ENCODE assay signal across 1 cellular context in the genomic region with DNA sequence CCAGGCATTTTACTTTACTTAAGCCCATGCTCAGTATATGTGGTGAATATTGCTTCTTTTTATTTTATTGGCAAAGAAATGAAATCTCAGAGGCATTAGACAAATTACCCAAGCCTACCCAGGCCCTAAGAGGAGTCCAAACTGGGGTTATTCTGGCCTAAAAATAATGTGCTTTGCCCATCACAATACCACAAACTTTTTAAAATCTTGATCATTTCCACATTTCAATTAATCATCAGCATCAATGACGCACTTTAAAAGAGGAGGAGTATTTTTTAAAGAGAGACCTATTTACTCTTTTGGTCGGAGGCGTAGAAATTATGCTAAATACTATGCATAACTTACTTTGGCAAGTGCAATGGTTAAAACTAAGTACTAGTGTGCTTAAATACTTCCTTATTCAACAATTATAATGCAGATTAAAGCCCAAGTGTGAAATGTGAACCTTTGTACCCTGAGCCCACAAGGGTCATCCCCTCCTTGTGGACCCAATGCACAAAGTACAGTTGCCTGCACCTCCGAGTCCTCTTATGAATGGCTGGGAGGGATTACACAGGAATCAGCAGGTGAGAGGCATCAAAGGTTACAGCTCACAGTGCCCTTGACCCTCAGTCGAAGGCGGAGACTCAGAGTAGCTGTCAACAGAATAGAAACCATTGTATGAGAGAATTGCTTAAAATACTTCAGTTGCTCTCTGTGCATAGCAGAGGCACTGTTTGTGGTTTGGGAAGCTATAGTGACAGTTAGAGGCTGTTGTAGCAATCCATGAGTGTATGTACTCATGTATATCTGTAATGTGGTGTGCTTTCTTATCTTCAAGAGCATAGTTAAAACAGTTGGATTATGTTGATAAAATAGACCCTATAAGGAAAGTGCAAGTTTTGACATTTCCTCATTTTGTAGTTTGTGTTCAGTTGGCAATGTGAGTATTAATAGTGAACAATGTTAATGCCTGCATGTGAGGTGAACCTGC.
A peak's percentile ranks its signal among the peaks of the same experiment; 100 is the strongest.
TF ChIP-seq lines count a peak whose summit lies in the region.

No MANE protein-coding gene starts in this region.

TF ChIP-seq in GM12878, 131 proteins besides CTCF, POLR2A, EP300 and RAD21 (continued from another document and continues in another):
- TF ChIP-seq, protein P1, sequence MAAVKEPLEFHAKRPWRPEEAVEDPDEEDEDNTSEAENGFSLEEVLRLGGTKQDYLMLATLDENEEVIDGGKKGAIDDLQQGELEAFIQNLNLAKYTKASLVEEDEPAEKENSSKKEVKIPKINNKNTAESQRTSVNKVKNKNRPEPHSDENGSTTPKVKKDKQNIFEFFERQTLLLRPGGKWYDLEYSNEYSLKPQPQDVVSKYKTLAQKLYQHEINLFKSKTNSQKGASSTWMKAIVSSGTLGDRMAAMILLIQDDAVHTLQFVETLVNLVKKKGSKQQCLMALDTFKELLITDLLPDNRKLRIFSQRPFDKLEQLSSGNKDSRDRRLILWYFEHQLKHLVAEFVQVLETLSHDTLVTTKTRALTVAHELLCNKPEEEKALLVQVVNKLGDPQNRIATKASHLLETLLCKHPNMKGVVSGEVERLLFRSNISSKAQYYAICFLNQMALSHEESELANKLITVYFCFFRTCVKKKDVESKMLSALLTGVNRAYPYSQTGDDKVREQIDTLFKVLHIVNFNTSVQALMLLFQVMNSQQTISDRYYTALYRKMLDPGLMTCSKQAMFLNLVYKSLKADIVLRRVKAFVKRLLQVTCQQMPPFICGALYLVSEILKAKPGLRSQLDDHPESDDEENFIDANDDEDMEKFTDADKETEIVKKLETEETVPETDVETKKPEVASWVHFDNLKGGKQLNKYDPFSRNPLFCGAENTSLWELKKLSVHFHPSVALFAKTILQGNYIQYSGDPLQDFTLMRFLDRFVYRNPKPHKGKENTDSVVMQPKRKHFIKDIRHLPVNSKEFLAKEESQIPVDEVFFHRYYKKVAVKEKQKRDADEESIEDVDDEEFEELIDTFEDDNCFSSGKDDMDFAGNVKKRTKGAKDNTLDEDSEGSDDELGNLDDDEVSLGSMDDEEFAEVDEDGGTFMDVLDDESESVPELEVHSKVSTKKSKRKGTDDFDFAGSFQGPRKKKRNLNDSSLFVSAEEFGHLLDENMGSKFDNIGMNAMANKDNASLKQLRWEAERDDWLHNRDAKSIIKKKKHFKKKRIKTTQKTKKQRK (IDR thresholded peaks at IDR 0.05; ENCODE audit: low read depth, low read length) = no peak
- TF ChIP-seq WRNIP1 (IDR thresholded peaks at IDR 0.05; ENCODE audit: borderline replicate concordance, low read depth, low read length) (no peak), NFYA (IDR thresholded peaks at IDR 0.05; ENCODE audit: borderline replicate concordance, low read depth, low read length) (no peak), TBL1XR1 (IDR thresholded peaks at IDR 0.05; ENCODE audit: low read depth, low read length) (0 out of 2 replicates have a peak, but pooled peaks have one; percentile 43), SIX5 (IDR thresholded peaks at IDR 0.05; ENCODE audit: low read depth, low read length, severe bottlenecking) (no peak), JUND (IDR thresholded peaks at IDR 0.05; ENCODE audit: low read depth, low read length) (no peak), KAT2A (conservative IDR thresholded peaks at IDR 0.05; ENCODE audit: control insufficient read depth, low read depth, low read length) (no peak), JUNB (IDR thresholded peaks at IDR 0.05) (peak; percentile 59; the same call in 1 of the 2 replicates), STAT1 (conservative IDR thresholded peaks at IDR 0.05) (no peak), GATAD2B (conservative IDR thresholded peaks at IDR 0.05; ENCODE audit: low read depth) (no peak; the same call in 1 of the 2 replicates), TAF1 (IDR thresholded peaks at IDR 0.05; ENCODE audit: borderline replicate concordance, low read depth, low read length) (peak; percentile 77; the same call in 1 of the 2 replicates), LARP7 (IDR thresholded peaks at IDR 0.05) (no peak), YY1 (IDR thresholded peaks at IDR 0.05; ENCODE audit: low read depth, low read length) (no peak), PKNOX1 (IDR thresholded peaks at IDR 0.05) (peak; percentile 64), IKZF1 (conservative IDR thresholded peaks at IDR 0.05) (peak; percentile 89), MYB (IDR thresholded peaks at IDR 0.05; ENCODE audit: borderline replicate concordance, low read depth, low read length) (peak; percentile 50; the same call in 1 of the 2 replicates), CBFB (IDR thresholded peaks at IDR 0.05; ENCODE audit: low read depth) (peak; percentile 89; the same call in 1 of the 2 replicates), ZNF687 (IDR thresholded peaks at IDR 0.05) (peak; percentile 41; the same call in 1 of the 2 replicates), ZSCAN29 (IDR thresholded peaks at IDR 0.05) (no peak), EED (IDR thresholded peaks at IDR 0.05; ENCODE audit: low read depth) (peak; percentile 92), SREBF1 (IDR thresholded peaks at IDR 0.05; ENCODE audit: low read length) (no peak), POLR2AphosphoS5 (IDR thresholded peaks at IDR 0.05; ENCODE audit: low read length) (peak; percentile 81), RFX5 (IDR thresholded peaks at IDR 0.05; ENCODE audit: low read depth, low read length) (no peak), SUZ12 (IDR thresholded peaks at IDR 0.05; ENCODE audit: unreplicated experiment) (no peak), IKZF2 (IDR thresholded peaks at IDR 0.05) (peak; percentile 89 to 92), CBX3 (IDR thresholded peaks at IDR 0.05; ENCODE audit: borderline replicate concordance, low read depth) (no peak), FOS (IDR thresholded peaks at IDR 0.05; ENCODE audit: borderline replicate concordance, extremely low read depth, insufficient read length) (no peak), CBX5 (IDR thresholded peaks at IDR 0.05; ENCODE audit: low read depth) (peak; percentile 64), NR2C2 (IDR thresholded peaks at IDR 0.05; ENCODE audit: borderline replicate concordance, control insufficient read depth, insufficient read length, low read depth) (no peak), ZNF622 (IDR thresholded peaks at IDR 0.05) (no peak), BRCA1 (IDR thresholded peaks at IDR 0.05; ENCODE audit: low read depth, low read length) (no peak), ATF7 (IDR thresholded peaks at IDR 0.05; ENCODE audit: low read depth) (peak; percentile 79), ZNF384 (IDR thresholded peaks at IDR 0.05; ENCODE audit: borderline replicate concordance, low read depth, low read length) (no peak), IRF4 (IDR thresholded peaks at IDR 0.05; ENCODE audit: low read depth, low read length) (0 out of 2 replicates have a peak, but pooled peaks have one; percentile 11), NFXL1 (IDR thresholded peaks at IDR 0.05; ENCODE audit: borderline replicate concordance) (no peak), SP1 (IDR thresholded peaks at IDR 0.05; ENCODE audit: low read depth, low read length) (peak; percentile 51), SRF (IDR thresholded peaks at IDR 0.05; ENCODE audit: low read depth in 2 of 2, low read length in 2 of 2) (no peak), BCL11A (IDR thresholded peaks at IDR 0.05; ENCODE audit: low read depth, low read length) (peak; percentile 58; the same call in 1 of the 2 replicates), HDGF (IDR thresholded peaks at IDR 0.05) (no peak), POLR2AphosphoS2 (IDR thresholded peaks at IDR 0.05; ENCODE audit: low read depth, low read length) (no peak), MXI1 (IDR thresholded peaks at IDR 0.05; ENCODE audit: low read depth, low read length) (peak; percentile 57; the same call in 1 of the 2 replicates), SMAD5 (IDR thresholded peaks at IDR 0.05; ENCODE audit: low read depth) (peak; percentile 67; the same call in 1 of the 2 replicates), CHD4 (IDR thresholded peaks at IDR 0.05) (no peak), MEF2A (IDR thresholded peaks at IDR 0.05; ENCODE audit: insufficient read depth, low read depth, low read length) (peak; percentile 93)
- TF ChIP-seq, protein P2, sequence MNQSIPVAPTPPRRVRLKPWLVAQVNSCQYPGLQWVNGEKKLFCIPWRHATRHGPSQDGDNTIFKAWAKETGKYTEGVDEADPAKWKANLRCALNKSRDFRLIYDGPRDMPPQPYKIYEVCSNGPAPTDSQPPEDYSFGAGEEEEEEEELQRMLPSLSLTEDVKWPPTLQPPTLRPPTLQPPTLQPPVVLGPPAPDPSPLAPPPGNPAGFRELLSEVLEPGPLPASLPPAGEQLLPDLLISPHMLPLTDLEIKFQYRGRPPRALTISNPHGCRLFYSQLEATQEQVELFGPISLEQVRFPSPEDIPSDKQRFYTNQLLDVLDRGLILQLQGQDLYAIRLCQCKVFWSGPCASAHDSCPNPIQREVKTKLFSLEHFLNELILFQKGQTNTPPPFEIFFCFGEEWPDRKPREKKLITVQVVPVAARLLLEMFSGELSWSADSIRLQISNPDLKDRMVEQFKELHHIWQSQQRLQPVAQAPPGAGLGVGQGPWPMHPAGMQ (IDR thresholded peaks at IDR 0.05; ENCODE audit: borderline replicate concordance) = no peak
- TF ChIP-seq, protein P3, sequence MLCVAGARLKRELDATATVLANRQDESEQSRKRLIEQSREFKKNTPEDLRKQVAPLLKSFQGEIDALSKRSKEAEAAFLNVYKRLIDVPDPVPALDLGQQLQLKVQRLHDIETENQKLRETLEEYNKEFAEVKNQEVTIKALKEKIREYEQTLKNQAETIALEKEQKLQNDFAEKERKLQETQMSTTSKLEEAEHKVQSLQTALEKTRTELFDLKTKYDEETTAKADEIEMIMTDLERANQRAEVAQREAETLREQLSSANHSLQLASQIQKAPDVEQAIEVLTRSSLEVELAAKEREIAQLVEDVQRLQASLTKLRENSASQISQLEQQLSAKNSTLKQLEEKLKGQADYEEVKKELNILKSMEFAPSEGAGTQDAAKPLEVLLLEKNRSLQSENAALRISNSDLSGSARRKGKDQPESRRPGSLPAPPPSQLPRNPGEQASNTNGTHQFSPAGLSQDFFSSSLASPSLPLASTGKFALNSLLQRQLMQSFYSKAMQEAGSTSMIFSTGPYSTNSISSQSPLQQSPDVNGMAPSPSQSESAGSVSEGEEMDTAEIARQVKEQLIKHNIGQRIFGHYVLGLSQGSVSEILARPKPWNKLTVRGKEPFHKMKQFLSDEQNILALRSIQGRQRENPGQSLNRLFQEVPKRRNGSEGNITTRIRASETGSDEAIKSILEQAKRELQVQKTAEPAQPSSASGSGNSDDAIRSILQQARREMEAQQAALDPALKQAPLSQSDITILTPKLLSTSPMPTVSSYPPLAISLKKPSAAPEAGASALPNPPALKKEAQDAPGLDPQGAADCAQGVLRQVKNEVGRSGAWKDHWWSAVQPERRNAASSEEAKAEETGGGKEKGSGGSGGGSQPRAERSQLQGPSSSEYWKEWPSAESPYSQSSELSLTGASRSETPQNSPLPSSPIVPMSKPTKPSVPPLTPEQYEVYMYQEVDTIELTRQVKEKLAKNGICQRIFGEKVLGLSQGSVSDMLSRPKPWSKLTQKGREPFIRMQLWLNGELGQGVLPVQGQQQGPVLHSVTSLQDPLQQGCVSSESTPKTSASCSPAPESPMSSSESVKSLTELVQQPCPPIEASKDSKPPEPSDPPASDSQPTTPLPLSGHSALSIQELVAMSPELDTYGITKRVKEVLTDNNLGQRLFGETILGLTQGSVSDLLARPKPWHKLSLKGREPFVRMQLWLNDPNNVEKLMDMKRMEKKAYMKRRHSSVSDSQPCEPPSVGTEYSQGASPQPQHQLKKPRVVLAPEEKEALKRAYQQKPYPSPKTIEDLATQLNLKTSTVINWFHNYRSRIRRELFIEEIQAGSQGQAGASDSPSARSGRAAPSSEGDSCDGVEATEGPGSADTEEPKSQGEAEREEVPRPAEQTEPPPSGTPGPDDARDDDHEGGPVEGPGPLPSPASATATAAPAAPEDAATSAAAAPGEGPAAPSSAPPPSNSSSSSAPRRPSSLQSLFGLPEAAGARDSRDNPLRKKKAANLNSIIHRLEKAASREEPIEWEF (IDR thresholded peaks at IDR 0.05; ENCODE audit: insufficient replicate concordance, low read depth, low read length) = peak; percentile 13
- TF ChIP-seq, protein P4, sequence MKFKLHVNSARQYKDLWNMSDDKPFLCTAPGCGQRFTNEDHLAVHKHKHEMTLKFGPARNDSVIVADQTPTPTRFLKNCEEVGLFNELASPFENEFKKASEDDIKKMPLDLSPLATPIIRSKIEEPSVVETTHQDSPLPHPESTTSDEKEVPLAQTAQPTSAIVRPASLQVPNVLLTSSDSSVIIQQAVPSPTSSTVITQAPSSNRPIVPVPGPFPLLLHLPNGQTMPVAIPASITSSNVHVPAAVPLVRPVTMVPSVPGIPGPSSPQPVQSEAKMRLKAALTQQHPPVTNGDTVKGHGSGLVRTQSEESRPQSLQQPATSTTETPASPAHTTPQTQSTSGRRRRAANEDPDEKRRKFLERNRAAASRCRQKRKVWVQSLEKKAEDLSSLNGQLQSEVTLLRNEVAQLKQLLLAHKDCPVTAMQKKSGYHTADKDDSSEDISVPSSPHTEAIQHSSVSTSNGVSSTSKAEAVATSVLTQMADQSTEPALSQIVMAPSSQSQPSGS (IDR thresholded peaks at IDR 0.05; ENCODE audit: low read length) = peak; percentile 90
